In the genomic region with DNA sequence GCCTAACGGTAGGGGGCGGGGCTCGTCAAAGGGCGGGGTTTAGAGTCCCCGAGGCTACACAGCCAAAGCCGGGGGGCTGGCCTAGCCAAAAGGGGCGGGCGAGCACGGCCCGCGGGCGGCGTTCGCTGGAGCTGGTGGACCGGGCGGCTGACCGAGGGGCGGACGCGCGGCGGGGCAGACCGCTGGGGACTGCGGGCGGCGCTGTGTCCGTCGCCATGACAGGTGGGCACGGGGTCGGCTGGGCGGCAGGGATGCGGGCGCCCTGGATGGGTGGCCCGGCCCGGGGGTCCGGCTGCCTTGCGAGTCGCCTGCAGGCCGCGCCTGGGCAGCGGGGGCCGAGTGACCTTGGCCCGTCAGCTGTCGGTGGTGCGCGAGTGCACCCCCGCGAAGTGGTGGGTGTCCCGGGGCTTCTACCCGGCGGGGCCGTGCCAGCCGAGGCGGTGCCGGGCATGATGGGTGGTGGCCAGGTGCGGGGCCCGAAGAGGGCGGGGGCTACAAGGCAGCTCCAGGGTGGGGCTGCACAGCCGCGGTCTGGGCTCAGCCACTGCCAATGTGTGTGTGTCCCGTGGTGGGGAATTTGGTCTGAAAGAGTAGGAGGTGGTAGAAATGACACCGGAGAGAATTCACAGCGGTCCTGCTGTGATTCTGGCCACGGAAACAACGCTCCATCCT, we compare ENCODE assay signal across 8 cellular contexts. TPM values are rescaled to one million over a fixed set of nuclear protein-coding genes. Genes with fewer than 3 reads are reported as not detected.
DNase-seq lines count a peak whose midpoint lies in the region; ATAC-seq and TF ChIP-seq lines count a peak whose summit lies in the region.

A gene with protein sequence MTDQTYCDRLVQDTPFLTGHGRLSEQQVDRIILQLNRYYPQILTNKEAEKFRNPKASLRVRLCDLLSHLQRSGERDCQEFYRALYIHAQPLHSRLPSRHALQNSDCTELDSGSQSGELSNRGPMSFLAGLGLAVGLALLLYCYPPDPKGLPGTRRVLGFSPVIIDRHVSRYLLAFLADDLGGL (plus strand): TSS at position 87 of the 672 bp plus-strand sequence. CDS start 129 bp downstream, at position 216.

- peaks cover 49% of the 10 kb centered on the region for H3K79me2 ChIP-seq in PC-9 (ENCODE audit: low read depth)

- intact Hi-C loops in PC-9 (cut with micrococcal nuclease; ENCODE audit: unreplicated experiment) (loop anchor here (5.0 to 10.0 kb wide), 5 partner anchors 34 to 1071 kb away; a partner anchor contains a TSS), adrenal gland (cut with DNase I) (no loop called here), left ventricle myocardium superior (cut with micrococcal nuclease) (no loop called here), psoas muscle (cut with DNase I) (loop anchor here in 1 of 2 donors (10.0 kb wide), 2 partner anchors 91 to 359 kb away; a partner anchor contains a TSS)

- POLR2A ChIA-PET in PC-9 (lab: Charles Lee; ENCODE audit: unreplicated experiment) = interaction anchor here (0.5 to 1.2 kb wide), 5 partner anchors 20 to 122 kb away, joined by 3 to 13 read pairs (median 3); no protein-coding TSS in a partner anchor

- peaks cover 18% of the 10 kb centered on the region; the same call in 1 of the 2 replicates for H4K20me1 ChIP-seq in PC-9 (ENCODE audit: insufficient read depth)

- H3F3A ChIP-seq in PC-9 (ENCODE audit: insufficient read depth, low read depth) = peaks cover 38% of the 10 kb centered on the region

- WGBS in adrenal gland, 4 donors = 0 to 1% (median 1%) methylated on average over 3 to 65 of the region's 65 CpGs
- 0 to 2% (median 0%) methylated on average over 25 to 65 of the region's 65 CpGs for WGBS in psoas muscle, 3 donors

- peak within 1 kb of the TSS; percentile 86 for H2AFZ ChIP-seq in PC-9

- H3K9me3 ChIP-seq in PC-9 (ENCODE audit: insufficient read depth, low read depth) = peaks cover under 1% of the 10 kb centered on the region; the same call in 1 of the 2 replicates
- H3K9me3 ChIP-seq in adrenal gland (replicated peaks in 1 of 3) = peaks cover 0 to 2% (median 0%) of the 10 kb centered on the region in 3 donors
- H3K9me3 ChIP-seq in psoas muscle = peaks cover 5% of the 10 kb centered on the region

- H3K27ac ChIP-seq in PC-9 (peak within 1 kb of the TSS; percentile 82), adrenal gland (peak within 1 kb of the TSS; percentile 88 to 98 (median 94)), psoas muscle (peak within 1 kb of the TSS; percentile 98)

- H3K4me1 ChIP-seq in PC-9 (replicated peaks; ENCODE audit: insufficient read depth) = peaks cover 57% of the 10 kb centered on the region
- peaks cover 45 to 60% of the 10 kb centered on the region in 2 donors for H3K4me1 ChIP-seq in adrenal gland (replicated peaks in 1 of 2)
- peaks cover 32% of the 10 kb centered on the region for H3K4me1 ChIP-seq in psoas muscle

- CTCF ChIA-PET in PC-9 (lab: Charles Lee) = interaction anchor here (1.0 kb wide), 1 partner anchor 13 kb away, joined by 4 read pairs; no protein-coding TSS in a partner anchor

- BruUV-seq in PC-9 (replicated peaks; lab: Mats Ljungman, UMichigan) = no TSS peak

- peak; percentile 92 to 97 for TF ChIP-seq POLR2A in adrenal gland (IDR thresholded peaks at IDR 0.05)

- H3K36me3 ChIP-seq in PC-9 (ENCODE audit: low read depth) (peaks cover 9% of the 10 kb centered on the region), adrenal gland (replicated peaks in 1 of 2) (no peaks in the 10 kb centered on the region), psoas muscle (ENCODE audit: insufficient read depth in 1 of 2, low read depth in 1 of 2) (no peaks in the 10 kb centered on the region)

- H3K9me2 ChIP-seq in PC-9 (ENCODE audit: insufficient read depth) = no peaks in the 10 kb centered on the region

- H3K27me3 ChIP-seq in PC-9 (ENCODE audit: insufficient read depth, low read depth) (no peaks in the 10 kb centered on the region), adrenal gland (no peaks in the 10 kb centered on the region), psoas muscle (ENCODE audit: insufficient read depth in 3 of 3, low read length in 2 of 3) (no peaks in the 10 kb centered on the region)

- H3K4me3 ChIP-seq in PC-9 = peak within 1 kb of the TSS; percentile 90
- H3K4me3 ChIP-seq in adrenal gland = peak within 1 kb of the TSS; percentile 33 to 75 (median 56)
- H3K4me3 ChIP-seq in psoas muscle = peak within 1 kb of the TSS; percentile 99

- ATAC-seq in HG02870 (IDR thresholded peaks at IDR 0.05; ENCODE audit: unreplicated experiment) (peak; percentile 14), left ventricle myocardium superior (peak; percentile 11), psoas muscle (peak; percentile 13 to 34 (median 18))

- TF ChIP-seq CTCF in PC-9 (conservative IDR thresholded peaks at IDR 0.05) = no peak
- peak in 1 of 6 experiments; percentile 15 for TF ChIP-seq CTCF in adrenal gland (IDR thresholded peaks at IDR 0.05)
- no peak for TF ChIP-seq CTCF in psoas muscle (IDR thresholded peaks at IDR 0.05)

- DNase-seq in NCI-H510A treated with DMSO at 0.1 percent for 48 hours (lab: John Stamatoyannopoulos, UW) (peak; percentile 30), NCI-H510A (lab: John Stamatoyannopoulos, UW) (no peak), PC-9 (peak in 1 of 2 experiments; percentile 71), adrenal gland (peak in 6 of 7 donors; percentile 63 to 80 (median 69)), left ventricle myocardium superior (no peak), psoas muscle (peak in 1 of 2 donors; percentile 85), NCI-H1092 treated with DMSO at 0.1 percent for 48 hours (lab: John Stamatoyannopoulos, UW) (no peak)

- peak within 1 kb of the TSS; percentile 99 for H3K4me2 ChIP-seq in PC-9

RNA-seq across cellular contexts. Expression of the gene that starts here (rescaled TPM):
- total RNA-seq in PC-9 (2021) (97.5 and 122 TPM in 2 replicates), adrenal gland (10 to 100 TPM; 29.7 to 75.0 (median 39.2) TPM), left ventricle myocardium superior (22.4 TPM), psoas muscle (10 to 100 TPM; 27.9 to 46.7 (median 38.2) TPM)
- polyA plus RNA-seq in adrenal gland (10 to 100 TPM; 10.7 to 69.1 (median 68.4) TPM), psoas muscle (10 to 100 TPM; 62.1 to 86.3 (median 66.1) TPM)

Comparison
In these comparisons a context has a peak if more than half of its experiments do, and no peak if none do; other contexts are left out.
1. DNase-seq: peak in NCI-H510A treated with DMSO at 0.1 percent for 48 hours (single experiment) and adrenal gland (6 of 7); none in NCI-H510A (single experiment), left ventricle myocardium superior (single experiment) and NCI-H1092 treated with DMSO at 0.1 percent for 48 hours (single experiment).
2. Peak in every context shown above with its lines, with median percentiles within 50 percentile points of each other: ATAC-seq, H3K27ac ChIP-seq and H3K4me3 ChIP-seq.